25 cellular contexts compared by ENCODE assay signal in genomic region chr16:6803171-6803570, GRCh38.
"Had no signal": no experiment of that assay in that cellular context is flagged by ENCODE, and none has a peak within 500 bp of the region (broad histone marks: within the 10 kb centered on the region; RNA-seq: fewer than 3 reads in every experiment).

No MANE protein-coding gene starts in this region.

- H3K4me3 Mint-ChIP-seq: activated CD4-positive, alpha-beta memory T cell treated with anti-CD3 and anti-CD28 coated beads, Interleukin-2, amount 10 ng/mL, durations not matched to agents 7 days and 5 days; activated CD4-positive, alpha-beta T cell treated with anti-CD3 and anti-CD28 coated beads for 36 hours; activated CD4-positive, alpha-beta T cell treated with anti-CD3 and anti-CD28 coated beads, Interleukin-2, amount 10 ng/mL, durations not matched to agents 7 days and 5 days; activated naive CD8-positive, alpha-beta T cell; activated T-cell treated with anti-CD3 and anti-CD28 coated beads, Interleukin-2, amount 50 U/mL, for 24 hours; activated T-cell treated with anti-CD3 and anti-CD28 coated beads, Interleukin-2, amount 50 U/mL, for 72 hours; central memory CD8-positive, alpha-beta T cell had no signal

- H3K36me3 Mint-ChIP-seq: activated naive CD8-positive, alpha-beta T cell had no signal

- DNase-seq: activated CD4-positive, alpha-beta memory T cell treated with anti-CD3 and anti-CD28 coated beads, Interleukin-2, amount 10 ng/mL, durations not matched to agents 7 days and 5 days; activated CD4-positive, alpha-beta T cell treated with anti-CD3 and anti-CD28 coated beads for 36 hours; activated CD4-positive, alpha-beta T cell treated with anti-CD3 and anti-CD28 coated beads, Interleukin-2, amount 10 ng/mL, durations not matched to agents 7 days and 5 days; activated CD4-positive, alpha-beta T cell treated with anti-CD3 and anti-CD28 coated beads, Interleukin-2, amount 50 U/mL, for 4 hours; activated CD4-positive, CD25-positive, alpha-beta regulatory T cell; activated CD4-positive, CD25-positive, alpha-beta regulatory T cell treated with anti-CD3 and anti-CD28 coated beads, Interleukin-2, amount 50 U/mL, for 72 hours; activated CD8-positive, alpha-beta memory T cell treated with anti-CD3 and anti-CD28 coated beads, Interleukin-2, amount 50 U/mL, for 48 hours; activated effector memory CD4-positive, alpha-beta T cell treated with Interleukin-2 at 50 U/mL for 16 hours; activated gamma-delta T cell treated with Interleukin-2 at 50 U/mL for 16 hours; activated naive CD4-positive, alpha-beta T cell treated with anti-CD3 and anti-CD28 coated beads, Interleukin-2, amount 50 U/mL, for 16 hours; activated naive CD4-positive, alpha-beta T cell treated with Interleukin-2 at 50 U/mL for 16 hours; activated T-cell treated with anti-CD3 and anti-CD28 coated beads for 4 hours; activated T-cell treated with anti-CD3 and anti-CD28 coated beads, Interleukin-2, amount 50 U/mL, for 24 hours; activated T-cell treated with anti-CD3 and anti-CD28 coated beads, Interleukin-2, amount 50 U/mL, for 72 hours; amniotic stem cell; brain microvascular endothelial cell; colonic mucosa; effector CD8-positive, alpha-beta T cell; foreskin keratinocyte; gastrocnemius medialis; T-helper 2 cell had no signal

- ATAC-seq: activated CD4-positive, alpha-beta T cell treated with anti-CD3 and anti-CD28 coated beads for 36 hours; activated T-cell treated with anti-CD3 and anti-CD28 coated beads, Interleukin-2, amount 50 U/mL, for 72 hours; esophagus mucosa; foreskin keratinocyte; gastrocnemius medialis had no signal

- H3K27ac ChIP-seq: brain microvascular endothelial cell, colonic mucosa, epithelial cell of prostate, foreskin keratinocyte, gastrocnemius medialis had no signal

- H3K27me3 Mint-ChIP-seq: activated CD4-positive, alpha-beta memory T cell treated with anti-CD3 and anti-CD28 coated beads, Interleukin-2, amount 10 ng/mL, durations not matched to agents 7 days and 5 days; activated CD4-positive, alpha-beta T cell treated with anti-CD3 and anti-CD28 coated beads for 36 hours; activated CD4-positive, alpha-beta T cell treated with anti-CD3 and anti-CD28 coated beads, Interleukin-2, amount 10 ng/mL, durations not matched to agents 7 days and 5 days; activated naive CD8-positive, alpha-beta T cell; activated T-cell treated with anti-CD3 and anti-CD28 coated beads, Interleukin-2, amount 50 U/mL, for 24 hours; central memory CD8-positive, alpha-beta T cell had no signal

- H3K27ac Mint-ChIP-seq: activated CD4-positive, alpha-beta memory T cell treated with anti-CD3 and anti-CD28 coated beads, Interleukin-2, amount 10 ng/mL, durations not matched to agents 7 days and 5 days; activated CD4-positive, alpha-beta T cell treated with anti-CD3 and anti-CD28 coated beads for 36 hours; activated CD4-positive, alpha-beta T cell treated with anti-CD3 and anti-CD28 coated beads, Interleukin-2, amount 10 ng/mL, durations not matched to agents 7 days and 5 days; activated naive CD8-positive, alpha-beta T cell; activated T-cell treated with anti-CD3 and anti-CD28 coated beads, Interleukin-2, amount 50 U/mL, for 24 hours; activated T-cell treated with anti-CD3 and anti-CD28 coated beads, Interleukin-2, amount 50 U/mL, for 72 hours had no signal

- H3K4me1 Mint-ChIP-seq: activated CD4-positive, alpha-beta memory T cell treated with anti-CD3 and anti-CD28 coated beads, Interleukin-2, amount 10 ng/mL, durations not matched to agents 7 days and 5 days; activated CD4-positive, alpha-beta T cell treated with anti-CD3 and anti-CD28 coated beads for 36 hours; activated CD4-positive, alpha-beta T cell treated with anti-CD3 and anti-CD28 coated beads, Interleukin-2, amount 10 ng/mL, durations not matched to agents 7 days and 5 days; central memory CD8-positive, alpha-beta T cell had no signal
